ENCODE assay signal across 8 cellular contexts in genomic region chr19:48203227-48203793, GRCh38. TPM values are rescaled to one million over a fixed set of nuclear protein-coding genes. Genes with fewer than 3 reads are reported as not detected.
DNase-seq lines count a peak whose midpoint lies in the region; ATAC-seq and TF ChIP-seq lines count a peak whose summit lies in the region.

No MANE protein-coding gene starts in this region.

- POLR2A ChIA-PET in RWPE1 (lab: Yijun Ruan, JAX; ENCODE audit: low non-redundant PET): interaction anchor here (0.5 to 1.1 kb wide), 2 partner anchors 32 to 290 kb away, joined by 3 to 6 read pairs; no protein-coding TSS in a partner anchor

- H3K4me3 Mint-ChIP-seq in activated CD8-positive, alpha-beta memory T cell treated with anti-CD3 and anti-CD28 coated beads, Interleukin-2, amount 10 ng/mL, durations not matched to agents 7 days and 5 days: no peak overlapping the region

- ATAC-seq in activated CD8-positive, alpha-beta memory T cell treated with anti-CD3 and anti-CD28 coated beads, Interleukin-2, amount 10 ng/mL, durations not matched to agents 7 days and 5 days: no peak
- peak; percentile 32 for ATAC-seq in thoracic aorta (ENCODE audit: insufficient number of reproducible peaks, low FRiP score, low read depth)

- CTCF ChIA-PET in activated CD8-positive, alpha-beta memory T cell treated with anti-CD3 and anti-CD28 coated beads, Interleukin-2, amount 10 ng/mL, durations not matched to agents 7 days and 5 days (lab: Charles Lee): interaction anchor here (0.8 to 3.1 kb wide), 15 partner anchors 9 to 405 kb away, joined by 3 to 25 read pairs (median 5); partner anchors contain the start of gene PLA2G4C
- CTCF ChIA-PET in RWPE1 (lab: Yijun Ruan, JAX): interaction anchor here (1.4 kb wide), 1 partner anchor 9 kb away, joined by 3 read pairs; no protein-coding TSS in a partner anchor

- peak overlapping the region; percentile 56 for H3K4me3 ChIP-seq in iPS-15b (ENCODE audit: low read depth, low read length)
- peak overlapping the region; percentile 83 for H3K4me3 ChIP-seq in thoracic aorta

- no peaks in the 10 kb centered on the region for H3K9me3 ChIP-seq in iPS-15b (ENCODE audit: control insufficient read depth, insufficient read depth, low read length)
- H3K9me3 ChIP-seq in thoracic aorta: no peaks in the 10 kb centered on the region

- H3K4me1 Mint-ChIP-seq in activated CD8-positive, alpha-beta memory T cell treated with anti-CD3 and anti-CD28 coated beads, Interleukin-2, amount 10 ng/mL, durations not matched to agents 7 days and 5 days: peaks cover 26% of the 10 kb centered on the region

- H3K27ac Mint-ChIP-seq in activated CD8-positive, alpha-beta memory T cell treated with anti-CD3 and anti-CD28 coated beads, Interleukin-2, amount 10 ng/mL, durations not matched to agents 7 days and 5 days: no peak overlapping the region

- H3K9ac ChIP-seq in iPS-15b (ENCODE audit: low read depth, low read length): peak overlapping the region; percentile 19

- peaks cover 18% of the 10 kb centered on the region for H3K36me3 Mint-ChIP-seq in activated CD8-positive, alpha-beta memory T cell treated with anti-CD3 and anti-CD28 coated beads, Interleukin-2, amount 10 ng/mL, durations not matched to agents 7 days and 5 days

- no peaks in the 10 kb centered on the region for H3K27me3 ChIP-seq in iPS-15b (ENCODE audit: control insufficient read depth, insufficient read depth, low read length)
- no peaks in the 10 kb centered on the region for H3K27me3 ChIP-seq in thoracic aorta (replicated peaks; ENCODE audit: insufficient read depth)

- no peaks in the 10 kb centered on the region for H3K36me3 ChIP-seq in iPS-15b (ENCODE audit: control insufficient read depth, insufficient read depth, low read length)
- no peaks in the 10 kb centered on the region for H3K36me3 ChIP-seq in thoracic aorta

- H3K27ac ChIP-seq in RWPE1 (peak overlapping the region; percentile 80), thoracic aorta (peak overlapping the region in 1 of 2 donors; percentile 53)

- H3K27me3 Mint-ChIP-seq in activated CD8-positive, alpha-beta memory T cell treated with anti-CD3 and anti-CD28 coated beads, Interleukin-2, amount 10 ng/mL, durations not matched to agents 7 days and 5 days: no peaks in the 10 kb centered on the region

- no peaks in the 10 kb centered on the region for H3K9me3 Mint-ChIP-seq in activated CD8-positive, alpha-beta memory T cell treated with anti-CD3 and anti-CD28 coated beads, Interleukin-2, amount 10 ng/mL, durations not matched to agents 7 days and 5 days (ENCODE audit: low read depth)

- no peaks in the 10 kb centered on the region for H3K4me1 ChIP-seq in iPS-15b (ENCODE audit: control insufficient read depth, insufficient read depth, low read length)
- H3K4me1 ChIP-seq in thoracic aorta (ENCODE audit: control insufficient read depth in 1 of 2, low read depth in 2 of 2): peaks cover 8 to 12% of the 10 kb centered on the region in 2 donors

- peak; percentile 49 for DNase-seq in activated CD8-positive, alpha-beta memory T cell treated with anti-CD3 and anti-CD28 coated beads for 24 hours
- no peak for DNase-seq in activated CD8-positive, alpha-beta memory T cell treated with anti-CD3 and anti-CD28 coated beads, Interleukin-2, amount 10 ng/mL, durations not matched to agents 7 days and 5 days
- DNase-seq in RWPE1 (ENCODE audit: low spot score) (no peak), thoracic aorta (ENCODE audit: low spot score) (no peak), CD1c-positive myeloid dendritic cell (ENCODE audit: extremely low spot score) (no peak), OCI-M2 (lab: John Stamatoyannopoulos, UW; ENCODE audit: unreplicated experiment) (no peak), DMS53 treated with DMSO at 0.1 percent for 48 hours (lab: John Stamatoyannopoulos, UW; ENCODE audit: unreplicated experiment) (no peak)

- TF ChIP-seq CTCF in RWPE1 (conservative IDR thresholded peaks at IDR 0.05; ENCODE audit: low read depth) (no peak), thoracic aorta (IDR thresholded peaks at IDR 0.05) (no peak)

RNA-seq across cellular contexts. Expression of gene ZSWIM9, which starts 32.8 kb away (rescaled TPM):
- total RNA-seq in activated CD8-positive, alpha-beta memory T cell treated with anti-CD3 and anti-CD28 coated beads, Interleukin-2, amount 10 ng/mL, durations not matched to agents 7 days and 5 days: 10 to 100 TPM; 12.3 to 13.1 TPM
- 1 to 10 TPM; 4.4 to 9.3 TPM for total RNA-seq in thoracic aorta

RNA-seq across cellular contexts. Expression of gene LIG1, which starts 33.2 kb away (rescaled TPM):
- 100 to 1,000 TPM; 157 to 221 TPM for total RNA-seq in activated CD8-positive, alpha-beta memory T cell treated with anti-CD3 and anti-CD28 coated beads, Interleukin-2, amount 10 ng/mL, durations not matched to agents 7 days and 5 days
- total RNA-seq in thoracic aorta: 10 to 100 TPM in 1 of 2 donors, 1 to 10 TPM in 1; 5.4 to 23.2 TPM

RNA-seq across cellular contexts. Expression of gene CARD8, which starts 52.4 kb away (rescaled TPM):
- total RNA-seq in activated CD8-positive, alpha-beta memory T cell treated with anti-CD3 and anti-CD28 coated beads, Interleukin-2, amount 10 ng/mL, durations not matched to agents 7 days and 5 days: 100 to 1,000 TPM; 182 to 219 TPM
- 10 to 100 TPM; 40.8 to 50.9 TPM for total RNA-seq in thoracic aorta

Comparison
In these comparisons a context has a peak if more than half of its experiments do, and no peak if none do; other contexts are left out.
1. RNA of gene LIG1, which starts 33.2 kb away (total RNA-seq): 157 to 221 TPM in activated CD8-positive, alpha-beta memory T cell treated with anti-CD3 and anti-CD28 coated beads, Interleukin-2, amount 10 ng/mL, durations not matched to agents 7 days and 5 days; 5.4 to 23.2 TPM in thoracic aorta; every median in the first group is over 4 times any median in the second.